Comparison of ENCODE assay signal across 1 cellular context in the genomic region with DNA sequence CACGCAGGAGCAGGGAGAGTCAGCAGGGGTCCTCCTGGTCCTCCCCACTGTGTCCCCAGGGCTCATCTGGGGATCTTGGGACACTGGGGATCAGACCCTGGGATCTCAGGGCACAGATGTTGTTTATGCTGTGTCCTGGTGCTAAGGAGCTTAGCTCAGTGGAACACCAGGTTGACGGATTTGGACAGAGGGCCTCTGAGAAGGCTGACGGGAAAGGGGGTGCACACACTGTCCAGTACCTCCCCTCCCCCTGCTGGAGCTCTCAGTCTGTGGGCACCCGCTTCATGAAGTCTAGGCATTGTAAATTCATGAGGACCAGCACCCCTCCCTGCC.
TF ChIP-seq lines count a peak whose summit lies in the region.

No MANE protein-coding gene starts in this region.

TF ChIP-seq in GM23338, 12 proteins besides CTCF, POLR2A, EP300 and RAD21:
- TF ChIP-seq, protein P1, sequence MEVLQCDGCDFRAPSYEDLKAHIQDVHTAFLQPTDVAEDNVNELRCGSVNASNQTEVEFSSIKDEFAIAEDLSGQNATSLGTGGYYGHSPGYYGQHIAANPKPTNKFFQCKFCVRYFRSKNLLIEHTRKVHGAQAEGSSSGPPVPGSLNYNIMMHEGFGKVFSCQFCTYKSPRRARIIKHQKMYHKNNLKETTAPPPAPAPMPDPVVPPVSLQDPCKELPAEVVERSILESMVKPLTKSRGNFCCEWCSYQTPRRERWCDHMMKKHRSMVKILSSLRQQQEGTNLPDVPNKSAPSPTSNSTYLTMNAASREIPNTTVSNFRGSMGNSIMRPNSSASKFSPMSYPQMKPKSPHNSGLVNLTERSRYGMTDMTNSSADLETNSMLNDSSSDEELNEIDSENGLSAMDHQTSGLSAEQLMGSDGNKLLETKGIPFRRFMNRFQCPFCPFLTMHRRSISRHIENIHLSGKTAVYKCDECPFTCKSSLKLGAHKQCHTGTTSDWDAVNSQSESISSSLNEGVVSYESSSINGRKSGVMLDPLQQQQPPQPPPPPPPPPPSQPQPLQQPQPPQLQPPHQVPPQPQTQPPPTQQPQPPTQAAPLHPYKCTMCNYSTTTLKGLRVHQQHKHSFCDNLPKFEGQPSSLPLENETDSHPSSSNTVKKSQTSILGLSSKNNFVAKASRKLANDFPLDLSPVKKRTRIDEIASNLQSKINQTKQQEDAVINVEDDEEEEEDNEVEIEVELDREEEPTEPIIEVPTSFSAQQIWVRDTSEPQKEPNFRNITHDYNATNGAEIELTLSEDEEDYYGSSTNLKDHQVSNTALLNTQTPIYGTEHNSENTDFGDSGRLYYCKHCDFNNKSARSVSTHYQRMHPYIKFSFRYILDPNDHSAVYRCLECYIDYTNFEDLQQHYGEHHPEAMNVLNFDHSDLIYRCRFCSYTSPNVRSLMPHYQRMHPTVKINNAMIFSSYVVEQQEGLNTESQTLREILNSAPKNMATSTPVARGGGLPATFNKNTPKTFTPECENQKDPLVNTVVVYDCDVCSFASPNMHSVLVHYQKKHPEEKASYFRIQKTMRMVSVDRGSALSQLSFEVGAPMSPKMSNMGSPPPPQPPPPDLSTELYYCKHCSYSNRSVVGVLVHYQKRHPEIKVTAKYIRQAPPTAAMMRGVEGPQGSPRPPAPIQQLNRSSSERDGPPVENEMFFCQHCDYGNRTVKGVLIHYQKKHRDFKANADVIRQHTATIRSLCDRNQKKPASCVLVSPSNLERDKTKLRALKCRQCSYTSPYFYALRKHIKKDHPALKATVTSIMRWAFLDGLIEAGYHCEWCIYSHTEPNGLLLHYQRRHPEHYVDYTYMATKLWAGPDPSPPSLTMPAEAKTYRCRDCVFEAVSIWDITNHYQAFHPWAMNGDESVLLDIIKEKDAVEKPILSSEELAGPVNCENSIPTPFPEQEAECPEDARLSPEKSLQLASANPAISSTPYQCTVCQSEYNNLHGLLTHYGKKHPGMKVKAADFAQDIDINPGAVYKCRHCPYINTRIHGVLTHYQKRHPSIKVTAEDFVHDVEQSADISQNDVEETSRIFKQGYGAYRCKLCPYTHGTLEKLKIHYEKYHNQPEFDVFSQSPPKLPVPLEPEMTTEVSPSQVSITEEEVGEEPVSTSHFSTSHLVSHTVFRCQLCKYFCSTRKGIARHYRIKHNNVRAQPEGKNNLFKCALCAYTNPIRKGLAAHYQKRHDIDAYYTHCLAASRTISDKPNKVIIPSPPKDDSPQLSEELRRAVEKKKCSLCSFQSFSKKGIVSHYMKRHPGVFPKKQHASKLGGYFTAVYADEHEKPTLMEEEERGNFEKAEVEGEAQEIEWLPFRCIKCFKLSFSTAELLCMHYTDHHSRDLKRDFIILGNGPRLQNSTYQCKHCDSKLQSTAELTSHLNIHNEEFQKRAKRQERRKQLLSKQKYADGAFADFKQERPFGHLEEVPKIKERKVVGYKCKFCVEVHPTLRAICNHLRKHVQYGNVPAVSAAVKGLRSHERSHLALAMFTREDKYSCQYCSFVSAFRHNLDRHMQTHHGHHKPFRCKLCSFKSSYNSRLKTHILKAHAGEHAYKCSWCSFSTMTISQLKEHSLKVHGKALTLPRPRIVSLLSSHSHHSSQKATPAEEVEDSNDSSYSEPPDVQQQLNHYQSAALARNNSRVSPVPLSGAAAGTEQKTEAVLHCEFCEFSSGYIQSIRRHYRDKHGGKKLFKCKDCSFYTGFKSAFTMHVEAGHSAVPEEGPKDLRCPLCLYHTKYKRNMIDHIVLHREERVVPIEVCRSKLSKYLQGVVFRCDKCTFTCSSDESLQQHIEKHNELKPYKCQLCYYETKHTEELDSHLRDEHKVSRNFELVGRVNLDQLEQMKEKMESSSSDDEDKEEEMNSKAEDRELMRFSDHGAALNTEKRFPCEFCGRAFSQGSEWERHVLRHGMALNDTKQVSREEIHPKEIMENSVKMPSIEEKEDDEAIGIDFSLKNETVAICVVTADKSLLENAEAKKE (CRISPR knock-in tag; IDR thresholded peaks at IDR 0.05), result no peak
- no peak for TF ChIP-seq STAT1 (IDR thresholded peaks at IDR 0.05; ENCODE audit: unreplicated experiment)
- no peak for TF ChIP-seq ZNF114 (CRISPR knock-in tag; IDR thresholded peaks at IDR 0.05)
- no peak for TF ChIP-seq POLR2AphosphoS5 (IDR thresholded peaks at IDR 0.05; ENCODE audit: low read depth)
- TF ChIP-seq, protein P2, sequence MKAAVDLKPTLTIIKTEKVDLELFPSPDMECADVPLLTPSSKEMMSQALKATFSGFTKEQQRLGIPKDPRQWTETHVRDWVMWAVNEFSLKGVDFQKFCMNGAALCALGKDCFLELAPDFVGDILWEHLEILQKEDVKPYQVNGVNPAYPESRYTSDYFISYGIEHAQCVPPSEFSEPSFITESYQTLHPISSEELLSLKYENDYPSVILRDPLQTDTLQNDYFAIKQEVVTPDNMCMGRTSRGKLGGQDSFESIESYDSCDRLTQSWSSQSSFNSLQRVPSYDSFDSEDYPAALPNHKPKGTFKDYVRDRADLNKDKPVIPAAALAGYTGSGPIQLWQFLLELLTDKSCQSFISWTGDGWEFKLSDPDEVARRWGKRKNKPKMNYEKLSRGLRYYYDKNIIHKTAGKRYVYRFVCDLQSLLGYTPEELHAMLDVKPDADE (IDR thresholded peaks at IDR 0.05), result no peak
- TF ChIP-seq ZNF331 (CRISPR knock-in tag; IDR thresholded peaks at IDR 0.05; ENCODE audit: low read depth), result no peak
- no peak for TF ChIP-seq EZH2 (IDR thresholded peaks at IDR 0.05; ENCODE audit: low read depth, unreplicated experiment)
- TF ChIP-seq REST (IDR thresholded peaks at IDR 0.05; ENCODE audit: unreplicated experiment), result no peak
- TF ChIP-seq CREB1 (CRISPR knock-in tag; IDR thresholded peaks at IDR 0.05; ENCODE audit: low read depth), result no peak
- no peak for TF ChIP-seq NANOG (IDR thresholded peaks at IDR 0.05; ENCODE audit: borderline replicate concordance)
- TF ChIP-seq JUNB (IDR thresholded peaks at IDR 0.05; ENCODE audit: unreplicated experiment), result no peak
- no peak for TF ChIP-seq EZH2phosphoT487 (IDR thresholded peaks at IDR 0.05; ENCODE audit: unreplicated experiment)
TF ChIP-seq in GM23338: peak in this region for 0.
